22 cellular contexts compared by ENCODE assay signal in genomic region chr9:68446836-68447235, GRCh38.
A peak's percentile ranks its signal among the peaks of the same experiment; 100 is the strongest.
DNase-seq lines count a peak whose midpoint lies in the region; ATAC-seq and TF ChIP-seq lines count a peak whose summit lies in the region.
"Had no signal": no experiment of that assay in that cellular context is flagged by ENCODE, and none has a peak within 500 bp of the region (broad histone marks: within the 10 kb centered on the region; RNA-seq: fewer than 3 reads in every experiment).

No MANE protein-coding gene starts in this region.

- peak in 7 of 8 donors; percentile 31 to 56 (median 52) for ATAC-seq in heart right ventricle
- ATAC-seq in thoracic aorta (ENCODE audit: insufficient number of reproducible peaks, low FRiP score, low read depth), result peak; percentile 39
- no peak for ATAC-seq in foreskin keratinocyte
- ATAC-seq: WTC11 had no signal

- no peaks in the 10 kb centered on the region for H3K27me3 ChIP-seq in heart right ventricle
- H3K27me3 ChIP-seq in thoracic aorta (replicated peaks; ENCODE audit: insufficient read depth), result no peaks in the 10 kb centered on the region
- no peaks in the 10 kb centered on the region for H3K27me3 ChIP-seq in foreskin keratinocyte
- no peaks in the 10 kb centered on the region for H3K27me3 ChIP-seq in BE2C
- H3K27me3 ChIP-seq: Peyer's patch had no signal

- TF ChIP-seq CTCF in heart right ventricle (IDR thresholded peaks at IDR 0.05), result no peak
- TF ChIP-seq CTCF in nephron (IDR thresholded peaks at IDR 0.05; ENCODE audit: unreplicated experiment in 3 of 3), result no peak
- no peak for TF ChIP-seq CTCF in thoracic aorta (IDR thresholded peaks at IDR 0.05)
- no peak for TF ChIP-seq CTCF in CD14-positive monocyte (IDR thresholded peaks at IDR 0.05)
- TF ChIP-seq CTCF in foreskin keratinocyte (conservative IDR thresholded peaks at IDR 0.05), result no peak
- TF ChIP-seq CTCF in BE2C (IDR thresholded peaks at IDR 0.05; ENCODE audit: low read depth, low read length), result no peak

- H3K4me3 ChIP-seq in heart right ventricle, result no peak overlapping the region
- peak overlapping the region; percentile 47 for H3K4me3 ChIP-seq in thoracic aorta
- no peak overlapping the region for H3K4me3 ChIP-seq in BE2C (ENCODE audit: low read depth, low read length)
- H3K4me3 ChIP-seq: Peyer's patch had no signal

- H3K4me3 Mint-ChIP-seq in nephron (peak overlapping the region in 1 of 3 experiments; percentile 20), CD14-positive monocyte (no peak overlapping the region)
- H3K4me3 Mint-ChIP-seq: activated CD4-positive, alpha-beta memory T cell treated with anti-CD3 and anti-CD28 coated beads, Interleukin-2, amount 10 ng/mL, durations not matched to agents 7 days and 5 days; activated naive CD4-positive, alpha-beta T cell treated with anti-CD3 and anti-CD28 coated beads for 36 hours; activated T-cell treated with anti-CD3 and anti-CD28 coated beads, Interleukin-2, amount 50 U/mL, for 24 hours; CD8-positive, alpha-beta memory T cell; HFFc6; naive B cell; WTC11 had no signal

- H3K4me1 ChIP-seq in heart right ventricle, result peaks cover 5 to 53% (median 26%) of the 10 kb centered on the region in 9 donors
- peaks cover 20 to 54% of the 10 kb centered on the region in 2 donors for H3K4me1 ChIP-seq in thoracic aorta (ENCODE audit: control insufficient read depth in 1 of 2, low read depth in 2 of 2)
- no peaks in the 10 kb centered on the region for H3K4me1 ChIP-seq in foreskin keratinocyte
- no peaks in the 10 kb centered on the region for H3K4me1 ChIP-seq in BE2C
- H3K4me1 ChIP-seq: Peyer's patch had no signal

- 43 to 51% methylated on average over 7 of the region's 7 CpGs for WGBS in heart right ventricle, 2 donors

- H3K27ac Mint-ChIP-seq in nephron (peak overlapping the region; percentile 86 to 96 (median 89)), CD14-positive monocyte (no peak overlapping the region)
- H3K27ac Mint-ChIP-seq: activated CD4-positive, alpha-beta memory T cell treated with anti-CD3 and anti-CD28 coated beads, Interleukin-2, amount 10 ng/mL, durations not matched to agents 7 days and 5 days; activated naive CD4-positive, alpha-beta T cell treated with anti-CD3 and anti-CD28 coated beads for 36 hours; activated T-cell treated with anti-CD3 and anti-CD28 coated beads, Interleukin-2, amount 50 U/mL, for 24 hours; CD8-positive, alpha-beta memory T cell; HFFc6; naive B cell; WTC11 had no signal

- DNase-seq in cerebellum (ENCODE audit: low spot score) (peak; percentile 18), heart right ventricle (no peak), thoracic aorta (ENCODE audit: low spot score) (no peak), CD14-positive monocyte (ENCODE audit: low spot score) (no peak), foreskin keratinocyte (no peak), GM03348 (ENCODE audit: low spot score) (no peak), BE2C (no peak)
- DNase-seq: activated CD4-positive, alpha-beta memory T cell treated with anti-CD3 and anti-CD28 coated beads, Interleukin-2, amount 10 ng/mL, durations not matched to agents 7 days and 5 days; activated naive CD4-positive, alpha-beta T cell treated with anti-CD3 and anti-CD28 coated beads for 36 hours; activated T-cell treated with anti-CD3 and anti-CD28 coated beads, Interleukin-2, amount 50 U/mL, for 24 hours; CD8-positive, alpha-beta memory T cell; cortex of kidney; DMS79; HFFc6; naive B cell; NCI-H187; NCI-H345; NK-92 treated with Interleukin-12 subunit alpha and Interleukin-12 subunit beta, amount 100 ng/mL, for 24 hours; Peyer's patch; SK-N-SH had no signal

- H3K9me3 Mint-ChIP-seq in nephron (peaks cover 4% of the 10 kb centered on the region), CD14-positive monocyte (peaks cover under 1 to 15% (median 6%) of the 10 kb centered on the region in 7 donors)
- H3K9me3 Mint-ChIP-seq: activated CD4-positive, alpha-beta memory T cell treated with anti-CD3 and anti-CD28 coated beads, Interleukin-2, amount 10 ng/mL, durations not matched to agents 7 days and 5 days; activated naive CD4-positive, alpha-beta T cell treated with anti-CD3 and anti-CD28 coated beads for 36 hours; activated T-cell treated with anti-CD3 and anti-CD28 coated beads, Interleukin-2, amount 50 U/mL, for 24 hours had no signal

- H3K36me3 Mint-ChIP-seq in nephron (ENCODE audit: low read depth) (peaks cover 3% of the 10 kb centered on the region), CD14-positive monocyte (no peaks in the 10 kb centered on the region)
- H3K36me3 Mint-ChIP-seq: CD8-positive, alpha-beta memory T cell; naive B cell; WTC11 had no signal

- no peaks in the 10 kb centered on the region for H3K27me3 Mint-ChIP-seq in nephron (ENCODE audit: low read depth)
- peaks cover 0 to 2% (median 0%) of the 10 kb centered on the region in 3 donors for H3K27me3 Mint-ChIP-seq in CD14-positive monocyte (ENCODE audit: low read depth in 3 of 3)
- H3K27me3 Mint-ChIP-seq: activated CD4-positive, alpha-beta memory T cell treated with anti-CD3 and anti-CD28 coated beads, Interleukin-2, amount 10 ng/mL, durations not matched to agents 7 days and 5 days had no signal

- H3K27ac ChIP-seq in heart right ventricle, result peak overlapping the region in 5 of 10 donors; percentile 26 to 69 (median 46)
- peak overlapping the region; percentile 56 to 78 for H3K27ac ChIP-seq in thoracic aorta
- no peak overlapping the region for H3K27ac ChIP-seq in foreskin keratinocyte

- H3K4me1 Mint-ChIP-seq in nephron, result peaks cover 58% of the 10 kb centered on the region
- no peaks in the 10 kb centered on the region for H3K4me1 Mint-ChIP-seq in CD14-positive monocyte
- H3K4me1 Mint-ChIP-seq: activated CD4-positive, alpha-beta memory T cell treated with anti-CD3 and anti-CD28 coated beads, Interleukin-2, amount 10 ng/mL, durations not matched to agents 7 days and 5 days; CD8-positive, alpha-beta memory T cell; naive B cell; WTC11 had no signal

- intact Hi-C loops in heart right ventricle (cut with DNase I), result no loop called here
- intact Hi-C loops in CD14-positive monocyte (cut with micrococcal nuclease), result no loop called here

- H3K36me3 ChIP-seq in heart right ventricle (no peaks in the 10 kb centered on the region), thoracic aorta (no peaks in the 10 kb centered on the region), BE2C (no peaks in the 10 kb centered on the region)
- H3K36me3 ChIP-seq: Peyer's patch had no signal

- H3K9me3 ChIP-seq in heart right ventricle (peaks cover 0 to 7% (median under 1%) of the 10 kb centered on the region in 11 donors), thoracic aorta (peaks cover under 1% of the 10 kb centered on the region), BE2C (no peaks in the 10 kb centered on the region)
- H3K9me3 ChIP-seq: Peyer's patch, SK-N-SH had no signal

Comparison
In these comparisons a context has a peak if more than half of its experiments do, and no peak if none do; other contexts are left out.
1. H3K27ac Mint-ChIP-seq: peak in nephron (3 of 3); none in CD14-positive monocyte (0 of 7).